In the genomic region with DNA sequence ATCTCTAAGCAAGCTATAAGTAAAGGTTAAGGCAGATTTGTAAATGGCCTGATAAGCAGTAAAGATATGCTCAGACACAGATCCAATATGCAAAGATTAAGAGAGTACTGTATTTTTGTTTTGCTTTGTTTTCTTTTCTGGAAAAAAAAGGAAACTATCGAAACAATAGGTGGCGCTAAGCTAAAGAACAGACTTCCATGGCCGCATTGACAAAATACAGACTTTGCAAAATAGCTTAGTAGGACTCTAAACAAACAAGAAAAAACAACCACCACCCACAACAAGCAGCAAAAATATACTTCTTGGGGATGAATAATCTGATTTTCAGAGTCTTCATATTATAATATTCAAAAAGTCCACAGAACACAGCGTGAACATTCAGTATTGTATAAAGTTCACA, we compare ENCODE assay signal across 1 cellular context.
TF ChIP-seq lines count a peak whose summit lies in the region.

No MANE protein-coding gene starts in this region.

TF ChIP-seq in H1, 55 proteins besides CTCF, POLR2A, EP300 and RAD21:
- TF ChIP-seq CTBP2 (IDR thresholded peaks at IDR 0.05; ENCODE audit: borderline replicate concordance, insufficient read depth, insufficient read length, low read length), result no peak
- no peak for TF ChIP-seq RBBP5 (IDR thresholded peaks at IDR 0.05; ENCODE audit: borderline replicate concordance, low read depth, low read length)
- TF ChIP-seq RFX5 (IDR thresholded peaks at IDR 0.05; ENCODE audit: borderline replicate concordance, low read depth, low read length), result no peak
- no peak for TF ChIP-seq BCL11A (IDR thresholded peaks at IDR 0.05; ENCODE audit: low read depth in 2 of 2, low read length in 2 of 2)
- no peak for TF ChIP-seq SRF (IDR thresholded peaks at IDR 0.05; ENCODE audit: low read depth, low read length)
- TF ChIP-seq JUND (IDR thresholded peaks at IDR 0.05; ENCODE audit: low read length), result no peak
- no peak for TF ChIP-seq SUZ12 (IDR thresholded peaks at IDR 0.05; ENCODE audit: low read length)
- TF ChIP-seq, protein P1, sequence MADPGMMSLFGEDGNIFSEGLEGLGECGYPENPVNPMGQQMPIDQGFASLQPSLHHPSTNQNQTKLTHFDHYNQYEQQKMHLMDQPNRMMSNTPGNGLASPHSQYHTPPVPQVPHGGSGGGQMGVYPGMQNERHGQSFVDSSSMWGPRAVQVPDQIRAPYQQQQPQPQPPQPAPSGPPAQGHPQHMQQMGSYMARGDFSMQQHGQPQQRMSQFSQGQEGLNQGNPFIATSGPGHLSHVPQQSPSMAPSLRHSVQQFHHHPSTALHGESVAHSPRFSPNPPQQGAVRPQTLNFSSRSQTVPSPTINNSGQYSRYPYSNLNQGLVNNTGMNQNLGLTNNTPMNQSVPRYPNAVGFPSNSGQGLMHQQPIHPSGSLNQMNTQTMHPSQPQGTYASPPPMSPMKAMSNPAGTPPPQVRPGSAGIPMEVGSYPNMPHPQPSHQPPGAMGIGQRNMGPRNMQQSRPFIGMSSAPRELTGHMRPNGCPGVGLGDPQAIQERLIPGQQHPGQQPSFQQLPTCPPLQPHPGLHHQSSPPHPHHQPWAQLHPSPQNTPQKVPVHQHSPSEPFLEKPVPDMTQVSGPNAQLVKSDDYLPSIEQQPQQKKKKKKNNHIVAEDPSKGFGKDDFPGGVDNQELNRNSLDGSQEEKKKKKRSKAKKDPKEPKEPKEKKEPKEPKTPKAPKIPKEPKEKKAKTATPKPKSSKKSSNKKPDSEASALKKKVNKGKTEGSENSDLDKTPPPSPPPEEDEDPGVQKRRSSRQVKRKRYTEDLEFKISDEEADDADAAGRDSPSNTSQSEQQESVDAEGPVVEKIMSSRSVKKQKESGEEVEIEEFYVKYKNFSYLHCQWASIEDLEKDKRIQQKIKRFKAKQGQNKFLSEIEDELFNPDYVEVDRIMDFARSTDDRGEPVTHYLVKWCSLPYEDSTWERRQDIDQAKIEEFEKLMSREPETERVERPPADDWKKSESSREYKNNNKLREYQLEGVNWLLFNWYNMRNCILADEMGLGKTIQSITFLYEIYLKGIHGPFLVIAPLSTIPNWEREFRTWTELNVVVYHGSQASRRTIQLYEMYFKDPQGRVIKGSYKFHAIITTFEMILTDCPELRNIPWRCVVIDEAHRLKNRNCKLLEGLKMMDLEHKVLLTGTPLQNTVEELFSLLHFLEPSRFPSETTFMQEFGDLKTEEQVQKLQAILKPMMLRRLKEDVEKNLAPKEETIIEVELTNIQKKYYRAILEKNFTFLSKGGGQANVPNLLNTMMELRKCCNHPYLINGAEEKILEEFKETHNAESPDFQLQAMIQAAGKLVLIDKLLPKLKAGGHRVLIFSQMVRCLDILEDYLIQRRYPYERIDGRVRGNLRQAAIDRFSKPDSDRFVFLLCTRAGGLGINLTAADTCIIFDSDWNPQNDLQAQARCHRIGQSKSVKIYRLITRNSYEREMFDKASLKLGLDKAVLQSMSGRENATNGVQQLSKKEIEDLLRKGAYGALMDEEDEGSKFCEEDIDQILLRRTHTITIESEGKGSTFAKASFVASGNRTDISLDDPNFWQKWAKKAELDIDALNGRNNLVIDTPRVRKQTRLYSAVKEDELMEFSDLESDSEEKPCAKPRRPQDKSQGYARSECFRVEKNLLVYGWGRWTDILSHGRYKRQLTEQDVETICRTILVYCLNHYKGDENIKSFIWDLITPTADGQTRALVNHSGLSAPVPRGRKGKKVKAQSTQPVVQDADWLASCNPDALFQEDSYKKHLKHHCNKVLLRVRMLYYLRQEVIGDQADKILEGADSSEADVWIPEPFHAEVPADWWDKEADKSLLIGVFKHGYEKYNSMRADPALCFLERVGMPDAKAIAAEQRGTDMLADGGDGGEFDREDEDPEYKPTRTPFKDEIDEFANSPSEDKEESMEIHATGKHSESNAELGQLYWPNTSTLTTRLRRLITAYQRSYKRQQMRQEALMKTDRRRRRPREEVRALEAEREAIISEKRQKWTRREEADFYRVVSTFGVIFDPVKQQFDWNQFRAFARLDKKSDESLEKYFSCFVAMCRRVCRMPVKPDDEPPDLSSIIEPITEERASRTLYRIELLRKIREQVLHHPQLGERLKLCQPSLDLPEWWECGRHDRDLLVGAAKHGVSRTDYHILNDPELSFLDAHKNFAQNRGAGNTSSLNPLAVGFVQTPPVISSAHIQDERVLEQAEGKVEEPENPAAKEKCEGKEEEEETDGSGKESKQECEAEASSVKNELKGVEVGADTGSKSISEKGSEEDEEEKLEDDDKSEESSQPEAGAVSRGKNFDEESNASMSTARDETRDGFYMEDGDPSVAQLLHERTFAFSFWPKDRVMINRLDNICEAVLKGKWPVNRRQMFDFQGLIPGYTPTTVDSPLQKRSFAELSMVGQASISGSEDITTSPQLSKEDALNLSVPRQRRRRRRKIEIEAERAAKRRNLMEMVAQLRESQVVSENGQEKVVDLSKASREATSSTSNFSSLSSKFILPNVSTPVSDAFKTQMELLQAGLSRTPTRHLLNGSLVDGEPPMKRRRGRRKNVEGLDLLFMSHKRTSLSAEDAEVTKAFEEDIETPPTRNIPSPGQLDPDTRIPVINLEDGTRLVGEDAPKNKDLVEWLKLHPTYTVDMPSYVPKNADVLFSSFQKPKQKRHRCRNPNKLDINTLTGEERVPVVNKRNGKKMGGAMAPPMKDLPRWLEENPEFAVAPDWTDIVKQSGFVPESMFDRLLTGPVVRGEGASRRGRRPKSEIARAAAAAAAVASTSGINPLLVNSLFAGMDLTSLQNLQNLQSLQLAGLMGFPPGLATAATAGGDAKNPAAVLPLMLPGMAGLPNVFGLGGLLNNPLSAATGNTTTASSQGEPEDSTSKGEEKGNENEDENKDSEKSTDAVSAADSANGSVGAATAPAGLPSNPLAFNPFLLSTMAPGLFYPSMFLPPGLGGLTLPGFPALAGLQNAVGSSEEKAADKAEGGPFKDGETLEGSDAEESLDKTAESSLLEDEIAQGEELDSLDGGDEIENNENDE (IDR thresholded peaks at IDR 0.05; ENCODE audit: insufficient replicate concordance, low read length), result no peak
- TF ChIP-seq, protein P2, sequence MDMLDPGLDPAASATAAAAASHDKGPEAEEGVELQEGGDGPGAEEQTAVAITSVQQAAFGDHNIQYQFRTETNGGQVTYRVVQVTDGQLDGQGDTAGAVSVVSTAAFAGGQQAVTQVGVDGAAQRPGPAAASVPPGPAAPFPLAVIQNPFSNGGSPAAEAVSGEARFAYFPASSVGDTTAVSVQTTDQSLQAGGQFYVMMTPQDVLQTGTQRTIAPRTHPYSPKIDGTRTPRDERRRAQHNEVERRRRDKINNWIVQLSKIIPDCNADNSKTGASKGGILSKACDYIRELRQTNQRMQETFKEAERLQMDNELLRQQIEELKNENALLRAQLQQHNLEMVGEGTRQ (IDR thresholded peaks at IDR 0.05; ENCODE audit: low read length), result no peak
- TF ChIP-seq, protein P3, sequence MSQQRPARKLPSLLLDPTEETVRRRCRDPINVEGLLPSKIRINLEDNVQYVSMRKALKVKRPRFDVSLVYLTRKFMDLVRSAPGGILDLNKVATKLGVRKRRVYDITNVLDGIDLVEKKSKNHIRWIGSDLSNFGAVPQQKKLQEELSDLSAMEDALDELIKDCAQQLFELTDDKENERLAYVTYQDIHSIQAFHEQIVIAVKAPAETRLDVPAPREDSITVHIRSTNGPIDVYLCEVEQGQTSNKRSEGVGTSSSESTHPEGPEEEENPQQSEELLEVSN (IDR thresholded peaks at IDR 0.05), result no peak
- TF ChIP-seq NANOG (IDR thresholded peaks at IDR 0.05; ENCODE audit: insufficient read depth, low read depth, low read length, poor library complexity, severe bottlenecking), result no peak
- TF ChIP-seq KDM4A (IDR thresholded peaks at IDR 0.05; ENCODE audit: low read depth, low read length, severe bottlenecking), result no peak
- TF ChIP-seq CEBPB (IDR thresholded peaks at IDR 0.05; ENCODE audit: low read depth, low read length), result no peak
- TF ChIP-seq MAFK (IDR thresholded peaks at IDR 0.05; ENCODE audit: low read depth, low read length), result no peak
